ENCODE assay signal across 9 cellular contexts in the genomic region with DNA sequence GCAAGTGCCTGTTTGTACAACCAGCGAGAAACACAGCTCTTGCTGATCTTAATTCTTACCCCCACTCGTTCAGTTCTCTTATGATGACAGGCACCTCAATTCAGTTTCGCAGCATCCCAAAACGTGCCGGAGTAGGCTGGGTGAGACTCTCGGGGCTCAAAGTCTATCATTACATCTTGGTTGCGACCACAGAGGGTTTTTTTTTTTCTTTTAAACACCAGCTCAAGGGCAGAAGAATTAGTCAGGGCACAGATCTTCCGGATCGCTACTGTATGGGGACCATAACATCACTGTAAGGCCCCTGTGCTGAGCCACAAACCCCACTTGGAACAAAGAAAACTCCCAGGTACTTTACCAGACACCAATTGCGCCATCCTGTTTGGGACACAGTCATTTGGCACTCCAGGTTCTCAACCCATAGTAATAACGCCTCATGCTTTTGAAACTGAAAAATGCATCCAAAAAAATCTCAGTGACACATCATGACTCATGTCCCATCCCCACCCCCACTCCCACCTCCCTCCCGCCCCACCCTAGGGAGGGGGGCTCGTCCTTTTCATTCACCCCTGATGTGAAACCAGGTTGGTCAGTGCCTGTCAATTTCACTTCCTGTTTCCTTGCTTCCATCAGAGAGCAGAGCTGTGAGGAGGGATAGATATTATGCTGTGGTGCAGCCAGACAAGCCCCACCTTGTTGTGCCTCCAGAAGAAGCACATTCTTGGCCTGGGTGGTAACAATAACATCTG. TPM values are rescaled to one million over a fixed set of nuclear protein-coding genes. Genes with fewer than 3 reads are reported as not detected.
DNase-seq lines count a peak whose midpoint lies in the region; ATAC-seq and TF ChIP-seq lines count a peak whose summit lies in the region.
"Had no signal": no experiment of that assay in that cellular context is flagged by ENCODE, and none has a peak within 500 bp of the region (broad histone marks: within the 10 kb centered on the region; RNA-seq: fewer than 3 reads in every experiment).

No MANE protein-coding gene starts in this region.

- DNase-seq in GM13977 (ENCODE audit: low spot score) (peak; percentile 80), NOMO-1 treated with DMSO at 0.1 percent for 48 hours (lab: John Stamatoyannopoulos, UW; ENCODE audit: unreplicated experiment) (peak; percentile 95), NCI-H187 (lab: John Stamatoyannopoulos, UW) (no peak), COR-L47 (lab: John Stamatoyannopoulos, UW) (no peak), progenitor cell of endocrine pancreas (ENCODE audit: low spot score, unreplicated experiment) (no peak)
- peak; percentile 87 to 92 for DNase-seq in activated T-cell treated with anti-CD3 and anti-CD28 coated beads, Interleukin-2, amount 50 U/mL, for 72 hours
- DNase-seq in naive thymus-derived CD8-positive, alpha-beta T cell = peak in 9 of 10 donors; percentile 32 to 74 (median 47)
- DNase-seq: left cardiac atrium had no signal

- H3K4me3 Mint-ChIP-seq in activated T-cell treated with anti-CD3 and anti-CD28 coated beads, Interleukin-2, amount 50 U/mL, for 72 hours = peak overlapping the region; percentile 88 to 91
- H3K4me3 Mint-ChIP-seq in naive thymus-derived CD8-positive, alpha-beta T cell = peak overlapping the region; percentile 63 to 90 (median 84)
- no peak overlapping the region for H3K4me3 Mint-ChIP-seq in progenitor cell of endocrine pancreas (ENCODE audit: low read depth)

- in situ Hi-C loops in GM13977 (cut with MboI; ENCODE audit: low pct_unique_long_range_greater_than_20kb, low sequenced_read_pairs, unreplicated experiment) = no loop called here

- peaks cover 29 to 55% of the 10 kb centered on the region in 2 donors for H3K36me3 Mint-ChIP-seq in activated T-cell treated with anti-CD3 and anti-CD28 coated beads, Interleukin-2, amount 50 U/mL, for 72 hours (ENCODE audit: insufficient read depth in 2 of 2)
- no peaks in the 10 kb centered on the region for H3K36me3 Mint-ChIP-seq in naive thymus-derived CD8-positive, alpha-beta T cell
- no peaks in the 10 kb centered on the region for H3K36me3 Mint-ChIP-seq in progenitor cell of endocrine pancreas (ENCODE audit: insufficient read depth)

- POLR2A ChIA-PET in naive thymus-derived CD8-positive, alpha-beta T cell (lab: Charles Lee) = interaction anchor here (0.6 to 2.3 kb wide), 15 partner anchors 10 to 735 kb away, joined by 3 to 26 read pairs (median 3); no protein-coding TSS in a partner anchor

- no peaks in the 10 kb centered on the region for H3K27me3 Mint-ChIP-seq in activated T-cell treated with anti-CD3 and anti-CD28 coated beads, Interleukin-2, amount 50 U/mL, for 72 hours (ENCODE audit: low read depth)
- no peaks in the 10 kb centered on the region for H3K27me3 Mint-ChIP-seq in naive thymus-derived CD8-positive, alpha-beta T cell
- peaks cover 19% of the 10 kb centered on the region for H3K27me3 Mint-ChIP-seq in progenitor cell of endocrine pancreas

- TF ChIP-seq CTCF in GM13977 (IDR thresholded peaks at IDR 0.05; ENCODE audit: extremely low read depth, insufficient read depth, missing control alignments) (no peak), progenitor cell of endocrine pancreas (IDR thresholded peaks at IDR 0.05; ENCODE audit: unreplicated experiment) (no peak)

- H3K4me1 Mint-ChIP-seq in activated T-cell treated with anti-CD3 and anti-CD28 coated beads, Interleukin-2, amount 50 U/mL, for 72 hours (ENCODE audit: low read depth) = peaks cover 95% of the 10 kb centered on the region
- peaks cover 26 to 72% (median 59%) of the 10 kb centered on the region in 4 donors for H3K4me1 Mint-ChIP-seq in naive thymus-derived CD8-positive, alpha-beta T cell
- peaks cover 6% of the 10 kb centered on the region for H3K4me1 Mint-ChIP-seq in progenitor cell of endocrine pancreas (ENCODE audit: low read depth)

- H3K9me3 Mint-ChIP-seq in activated T-cell treated with anti-CD3 and anti-CD28 coated beads, Interleukin-2, amount 50 U/mL, for 72 hours = no peaks in the 10 kb centered on the region
- H3K9me3 Mint-ChIP-seq in naive thymus-derived CD8-positive, alpha-beta T cell = no peaks in the 10 kb centered on the region
- no peaks in the 10 kb centered on the region for H3K9me3 Mint-ChIP-seq in progenitor cell of endocrine pancreas (ENCODE audit: low read depth)

- peak overlapping the region; percentile 92 for H3K27ac Mint-ChIP-seq in activated T-cell treated with anti-CD3 and anti-CD28 coated beads, Interleukin-2, amount 50 U/mL, for 72 hours
- peak overlapping the region; percentile 83 to 98 (median 92) for H3K27ac Mint-ChIP-seq in naive thymus-derived CD8-positive, alpha-beta T cell
- no peak overlapping the region for H3K27ac Mint-ChIP-seq in progenitor cell of endocrine pancreas

- peak; percentile 77 for ATAC-seq in HG02678 (IDR thresholded peaks at IDR 0.05; ENCODE audit: unreplicated experiment)
- peak; percentile 86 to 87 for ATAC-seq in activated T-cell treated with anti-CD3 and anti-CD28 coated beads, Interleukin-2, amount 50 U/mL, for 72 hours (replicated peaks in 1 of 2)
- ATAC-seq in naive thymus-derived CD8-positive, alpha-beta T cell = peak; percentile 81 to 86

RNA-seq across cellular contexts. Expression of a gene that starts 41.0 kb away (rescaled TPM):
- total RNA-seq in activated T-cell treated with anti-CD3 and anti-CD28 coated beads, Interleukin-2, amount 50 U/mL, for 72 hours = 100 to 1,000 TPM; 285 to 317 TPM
- total RNA-seq in naive thymus-derived CD8-positive, alpha-beta T cell = 100 to 1,000 TPM; 165 to 174 TPM
- 100 to 1,000 TPM; 136 to 227 (median 192) TPM for polyA plus RNA-seq in naive thymus-derived CD8-positive, alpha-beta T cell
- not detected in 2 replicates for total RNA-seq in progenitor cell of endocrine pancreas

Comparison
In these comparisons a context has a peak if more than half of its experiments do, and no peak if none do; other contexts are left out.
1. DNase-seq: peak in GM13977 (single experiment), NOMO-1 treated with DMSO at 0.1 percent for 48 hours (single experiment), activated T-cell treated with anti-CD3 and anti-CD28 coated beads, Interleukin-2, amount 50 U/mL, for 72 hours (2 of 2) and naive thymus-derived CD8-positive, alpha-beta T cell (9 of 10); none in NCI-H187 (0 of 2), COR-L47 (single experiment) and progenitor cell of endocrine pancreas (single experiment).
2. RNA of a gene that starts 41.0 kb away (total RNA-seq): 285 to 317 TPM in activated T-cell treated with anti-CD3 and anti-CD28 coated beads, Interleukin-2, amount 50 U/mL, for 72 hours and 165 to 174 TPM in naive thymus-derived CD8-positive, alpha-beta T cell; not detected in progenitor cell of endocrine pancreas; every median in the first group is over 100 times any median in the second.
3. Peak in every context shown above with its lines, with median percentiles within 50 percentile points of each other: ATAC-seq.